Comparison of ENCODE assay signal across 21 cellular contexts in genomic region chr2:70517804-70518203, GRCh38.
"Had no signal": no experiment of that assay in that cellular context is flagged by ENCODE, and none has a peak within 500 bp of the region (broad histone marks: within the 10 kb centered on the region; RNA-seq: fewer than 3 reads in every experiment).

No MANE protein-coding gene starts in this region.

- H3K36me3 ChIP-seq: pancreas, suprapubic skin, thyroid gland had no signal

- FAIRE-seq: pancreas, urothelium cell line had no signal

- H3K4me3 ChIP-seq: esophagus squamous epithelium, lung, pancreas, suprapubic skin, thyroid gland had no signal

- H3K9me3 ChIP-seq: esophagus squamous epithelium, pancreas, suprapubic skin, thyroid gland had no signal

- DNase-seq: cortex of kidney; effector memory CD8-positive, alpha-beta T cell; esophagus squamous epithelium; foreskin fibroblast; immature natural killer cell; left colon; left ventricle myocardium superior; mesenchymal stem cell; midbrain; naive B cell; nucleus accumbens; pancreas; right cardiac atrium; stimulated activated CD4-positive, alpha-beta T cell treated with anti-CD3 and anti-CD28 coated beads, Interleukin-4, amount 100 ng/mL, for 1 hour; stimulated activated CD8-positive, alpha-beta memory T cell treated with anti-CD3 and anti-CD28 coated beads, Interleukin-4, amount 100 ng/mL, for 48 hours; stimulated activated naive CD8-positive, alpha-beta T cell treated with anti-CD3 and anti-CD28 coated beads, Interleukin-15, Interleukin-2, amounts not matched to agents 100 U/mL and 50 U/mL, for 24 hours; thyroid gland had no signal

- H3K27me3 ChIP-seq: esophagus squamous epithelium, pancreas, suprapubic skin, thyroid gland had no signal

- ATAC-seq: effector memory CD8-positive, alpha-beta T cell; left colon; left ventricle myocardium superior; pancreas; right cardiac atrium; stimulated activated effector memory CD8-positive, alpha-beta T cell treated with anti-CD3 and anti-CD28 coated beads, Interleukin-12 subunit alpha, Interleukin-12 subunit beta, amount 100 ng/mL, for 72 hours; stimulated activated naive CD8-positive, alpha-beta T cell treated with anti-CD3 and anti-CD28 coated beads, Interleukin-15, Interleukin-2, amounts not matched to agents 100 U/mL and 50 U/mL, for 24 hours had no signal

- H3K27ac ChIP-seq: esophagus squamous epithelium, pancreas, suprapubic skin, thyroid gland had no signal
